Comparison of ENCODE assay signal across 5 cellular contexts in the genomic region with DNA sequence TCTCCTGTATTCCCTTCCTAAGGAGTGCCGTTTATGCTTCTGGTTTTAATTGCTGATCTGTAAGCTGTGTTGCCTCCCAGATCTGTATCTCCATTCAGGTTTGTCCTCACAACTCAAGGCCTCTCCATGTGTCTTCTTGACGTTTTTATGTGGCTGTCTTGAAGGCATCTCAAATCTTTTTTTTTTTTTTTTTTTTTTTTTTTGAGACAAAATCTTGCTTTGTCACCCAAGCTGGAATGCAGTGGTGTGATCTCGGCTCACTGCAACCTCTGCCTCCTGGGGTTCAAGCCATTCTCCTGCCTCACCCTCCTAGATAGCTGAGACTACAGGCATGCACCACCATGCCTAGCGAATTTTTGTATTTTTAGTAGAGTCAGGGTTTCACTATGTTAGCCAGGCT. TPM values are rescaled to one million over a fixed set of nuclear protein-coding genes. Genes with fewer than 3 reads are reported as not detected.
"Had no signal": no experiment of that assay in that cellular context is flagged by ENCODE, and none has a peak within 500 bp of the region (broad histone marks: within the 10 kb centered on the region; RNA-seq: fewer than 3 reads in every experiment).

No MANE protein-coding gene starts in this region.

RNA-seq across cellular contexts. Expression of a gene that starts 51.0 kb away (rescaled TPM):
- total RNA-seq: activated naive CD8-positive, alpha-beta T cell treated with anti-CD3 and anti-CD28 coated beads for 36 hours; activated T-helper 2 cell treated with anti-CD3 and anti-CD28 coated beads, Interferon-gamma antibody, Interleukin-2, Interleukin-4, amounts not matched to agents 10 μg/mL and 5 μg/mL and 100 μg/mL, durations not matched to agents 14 hours and 24 hours and 36 hours; kidney; naive thymus-derived CD8-positive, alpha-beta T cell; right atrium auricular region had no signal
- polyA plus RNA-seq: naive thymus-derived CD8-positive, alpha-beta T cell had no signal
